Comparison of ENCODE assay signal across 21 cellular contexts in the genomic region with DNA sequence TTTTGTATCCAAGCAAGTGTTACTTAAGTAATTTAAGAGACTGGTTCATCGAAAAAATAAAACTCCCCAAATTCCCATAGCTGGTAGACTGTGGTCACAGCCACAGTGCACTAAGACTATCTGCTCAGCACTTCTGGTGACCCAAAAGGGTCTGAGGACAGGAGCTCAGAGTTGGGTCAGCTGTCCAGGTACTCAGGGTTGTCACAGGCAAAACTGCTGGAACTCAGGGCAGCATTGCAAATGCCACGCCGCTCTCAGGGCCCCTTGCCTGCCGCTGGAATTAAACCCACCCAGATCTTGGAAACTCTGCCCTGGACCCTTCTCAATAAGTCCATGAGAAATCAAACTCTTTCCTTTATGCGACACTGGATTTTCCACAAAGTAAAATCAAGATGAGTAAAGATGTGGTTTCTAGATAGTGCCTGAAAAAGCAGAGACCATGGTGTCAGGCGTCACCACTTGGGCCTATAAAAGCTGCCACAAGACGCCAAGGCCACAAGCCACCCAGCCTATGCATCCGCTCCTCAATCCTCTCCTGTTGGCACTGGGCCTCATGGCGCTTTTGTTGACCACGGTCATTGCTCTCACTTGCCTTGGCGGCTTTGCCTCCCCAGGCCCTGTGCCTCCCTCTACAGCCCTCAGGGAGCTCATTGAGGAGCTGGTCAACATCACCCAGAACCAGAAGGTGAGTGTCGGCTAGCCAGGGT. TPM values are rescaled to one million over a fixed set of nuclear protein-coding genes. Genes with fewer than 3 reads are reported as not detected.
DNase-seq lines count a peak whose midpoint lies in the region; ATAC-seq and TF ChIP-seq lines count a peak whose summit lies in the region.
"Had no signal": no experiment of that assay in that cellular context is flagged by ENCODE, and none has a peak within 500 bp of the region (broad histone marks: within the 10 kb centered on the region; RNA-seq: fewer than 3 reads in every experiment).

A gene (plus strand): TSS at position 498 of the 707 bp plus-strand sequence. CDS start 14 bp downstream, at position 512.

- H3K27ac Mint-ChIP-seq in activated T-cell treated with anti-CD3 and anti-CD28 coated beads, Interleukin-2, amount 50 U/mL, for 24 hours: peak within 1 kb of the TSS; percentile 14
- peak within 1 kb of the TSS; percentile 43 for H3K27ac Mint-ChIP-seq in activated CD4-positive, alpha-beta memory T cell treated with anti-CD3 and anti-CD28 coated beads, Interleukin-2, amount 10 ng/mL, durations not matched to agents 7 days and 5 days
- H3K27ac Mint-ChIP-seq in stimulated activated naive CD8-positive, alpha-beta T cell treated with anti-CD3 and anti-CD28 coated beads, Interleukin-15, amount 100 ng/mL, for 72 hours: peak within 1 kb of the TSS in 1 of 2 donors; percentile 86
- H3K27ac Mint-ChIP-seq: activated naive CD4-positive, alpha-beta T cell treated with anti-CD3 and anti-CD28 coated beads, Interleukin-2, amount 50 U/mL, for 24 hours; brain had no signal

- peaks cover 54% of the 10 kb centered on the region for H3K27me3 Mint-ChIP-seq in activated T-cell treated with anti-CD3 and anti-CD28 coated beads, Interleukin-2, amount 50 U/mL, for 24 hours
- H3K27me3 Mint-ChIP-seq in activated CD4-positive, alpha-beta memory T cell treated with anti-CD3 and anti-CD28 coated beads, Interleukin-2, amount 10 ng/mL, durations not matched to agents 7 days and 5 days: peaks cover 22% of the 10 kb centered on the region
- H3K27me3 Mint-ChIP-seq in stimulated activated naive CD8-positive, alpha-beta T cell treated with anti-CD3 and anti-CD28 coated beads, Interleukin-15, amount 100 ng/mL, for 72 hours: peaks cover 57% of the 10 kb centered on the region

- intact Hi-C loops in Right ventricle myocardium superior (cut with DNase I): no loop called here

- H3K9me3 Mint-ChIP-seq in activated T-cell treated with anti-CD3 and anti-CD28 coated beads, Interleukin-2, amount 50 U/mL, for 24 hours: no peaks in the 10 kb centered on the region
- H3K9me3 Mint-ChIP-seq in activated CD4-positive, alpha-beta memory T cell treated with anti-CD3 and anti-CD28 coated beads, Interleukin-2, amount 10 ng/mL, durations not matched to agents 7 days and 5 days: no peaks in the 10 kb centered on the region
- H3K9me3 Mint-ChIP-seq in stimulated activated naive CD8-positive, alpha-beta T cell treated with anti-CD3 and anti-CD28 coated beads, Interleukin-15, amount 100 ng/mL, for 72 hours: no peaks in the 10 kb centered on the region
- H3K9me3 Mint-ChIP-seq: activated naive CD4-positive, alpha-beta T cell treated with anti-CD3 and anti-CD28 coated beads, Interleukin-2, amount 50 U/mL, for 24 hours; brain had no signal

- no peak for TF ChIP-seq CTCF in coronary artery (IDR thresholded peaks at IDR 0.05)

- DNase-seq in activated T-cell treated with anti-CD3 and anti-CD28 coated beads, Interleukin-2, amount 50 U/mL, for 24 hours: no peak
- no peak for DNase-seq in activated T-cell treated with anti-CD3 and anti-CD28 coated beads, Interleukin-2, amount 50 U/mL, for 1 hour
- DNase-seq in activated CD4-positive, alpha-beta memory T cell treated with anti-CD3 and anti-CD28 coated beads, Interleukin-2, amount 10 ng/mL, durations not matched to agents 7 days and 5 days: no peak
- DNase-seq in coronary artery (ENCODE audit: low spot score) (peak; percentile 49), Right ventricle myocardium superior (no peak), GM19240 (ENCODE audit: insufficient read length, low spot score) (no peak), SHP77 (lab: John Stamatoyannopoulos, UW) (no peak)
- DNase-seq in stimulated activated naive CD8-positive, alpha-beta T cell treated with anti-CD3 and anti-CD28 coated beads, Interleukin-15, amount 100 ng/mL, for 72 hours: no peak
- DNase-seq: C1 segment of cervical spinal cord; dorsolateral prefrontal cortex; GOT3; left colon; NCI-H1694; stimulated activated naive CD4-positive, alpha-beta T cell; upper lobe of right lung had no signal

- H3K4me3 ChIP-seq in coronary artery: no peak within 1 kb of the TSS

- no peak for ATAC-seq in stimulated activated naive CD8-positive, alpha-beta T cell treated with anti-CD3 and anti-CD28 coated beads, Interleukin-15, amount 100 ng/mL, for 72 hours
- ATAC-seq in Right ventricle myocardium superior (ENCODE audit: poor library complexity): no peak
- ATAC-seq: esophagus mucosa, gastroesophageal sphincter, left colon, Panc1, SK-N-SH treated with all-trans-retinoic acid at 6 μM for 48 hours, upper lobe of right lung had no signal

- no peaks in the 10 kb centered on the region for H3K36me3 Mint-ChIP-seq in activated T-cell treated with anti-CD3 and anti-CD28 coated beads, Interleukin-2, amount 50 U/mL, for 24 hours (ENCODE audit: low read depth)
- peaks cover 3% of the 10 kb centered on the region for H3K36me3 Mint-ChIP-seq in activated CD4-positive, alpha-beta memory T cell treated with anti-CD3 and anti-CD28 coated beads, Interleukin-2, amount 10 ng/mL, durations not matched to agents 7 days and 5 days (ENCODE audit: low read depth)
- H3K36me3 Mint-ChIP-seq: activated naive CD4-positive, alpha-beta T cell treated with anti-CD3 and anti-CD28 coated beads, Interleukin-2, amount 50 U/mL, for 24 hours; brain had no signal

- CTCF ChIA-PET in activated CD4-positive, alpha-beta memory T cell treated with anti-CD3 and anti-CD28 coated beads, Interleukin-2, amount 10 ng/mL, durations not matched to agents 7 days and 5 days (lab: Charles Lee): interaction anchor here (1.4 kb wide), 1 partner anchor 15 kb away, joined by 3 read pairs; no protein-coding TSS in a partner anchor

- no peak within 1 kb of the TSS for H3K27ac ChIP-seq in coronary artery
- H3K27ac ChIP-seq: gastroesophageal sphincter, upper lobe of right lung had no signal

- peak within 1 kb of the TSS; percentile 28 for H3K4me3 Mint-ChIP-seq in activated T-cell treated with anti-CD3 and anti-CD28 coated beads, Interleukin-2, amount 50 U/mL, for 24 hours
- peak within 1 kb of the TSS; percentile 45 for H3K4me3 Mint-ChIP-seq in activated CD4-positive, alpha-beta memory T cell treated with anti-CD3 and anti-CD28 coated beads, Interleukin-2, amount 10 ng/mL, durations not matched to agents 7 days and 5 days
- peak within 1 kb of the TSS; percentile 80 to 88 for H3K4me3 Mint-ChIP-seq in stimulated activated naive CD8-positive, alpha-beta T cell treated with anti-CD3 and anti-CD28 coated beads, Interleukin-15, amount 100 ng/mL, for 72 hours
- H3K4me3 Mint-ChIP-seq: brain had no signal

- POLR2A ChIA-PET in activated CD4-positive, alpha-beta memory T cell treated with anti-CD3 and anti-CD28 coated beads, Interleukin-2, amount 10 ng/mL, durations not matched to agents 7 days and 5 days (lab: Charles Lee): interaction anchor here (1.0 to 3.5 kb wide), 6 partner anchors 16 to 101 kb away, joined by 3 to 12 read pairs (median 5); a partner anchor contains a TSS

- peaks cover 46% of the 10 kb centered on the region for H3K4me1 Mint-ChIP-seq in activated T-cell treated with anti-CD3 and anti-CD28 coated beads, Interleukin-2, amount 50 U/mL, for 24 hours (ENCODE audit: low read depth)
- peaks cover 53% of the 10 kb centered on the region for H3K4me1 Mint-ChIP-seq in activated CD4-positive, alpha-beta memory T cell treated with anti-CD3 and anti-CD28 coated beads, Interleukin-2, amount 10 ng/mL, durations not matched to agents 7 days and 5 days
- peaks cover 74% of the 10 kb centered on the region for H3K4me1 Mint-ChIP-seq in stimulated activated naive CD8-positive, alpha-beta T cell treated with anti-CD3 and anti-CD28 coated beads, Interleukin-15, amount 100 ng/mL, for 72 hours

RNA-seq across cellular contexts. Expression of the gene that starts here (rescaled TPM):
- 10 to 100 TPM; 32.9 to 36.6 TPM for total RNA-seq in activated CD4-positive, alpha-beta memory T cell treated with anti-CD3 and anti-CD28 coated beads, Interleukin-2, amount 10 ng/mL, durations not matched to agents 7 days and 5 days
- total RNA-seq in Right ventricle myocardium superior: not detected
- total RNA-seq: esophagus mucosa, gastroesophageal sphincter, left colon, upper lobe of right lung had no signal

Comparison
In these comparisons a context has a peak if more than half of its experiments do, and no peak if none do; other contexts are left out.
1. RNA of the gene that starts here (total RNA-seq): 32.9 to 36.6 TPM in activated CD4-positive, alpha-beta memory T cell treated with anti-CD3 and anti-CD28 coated beads, Interleukin-2, amount 10 ng/mL, durations not matched to agents 7 days and 5 days; not detected in Right ventricle myocardium superior (single experiment); every median in the first group is over 10 times any median in the second.
2. H3K4me3 Mint-ChIP-seq: peak in every context shown above with its lines; median percentile 84 in stimulated activated naive CD8-positive, alpha-beta T cell treated with anti-CD3 and anti-CD28 coated beads, Interleukin-15, amount 100 ng/mL, for 72 hours; 45 in activated CD4-positive, alpha-beta memory T cell treated with anti-CD3 and anti-CD28 coated beads, Interleukin-2, amount 10 ng/mL, durations not matched to agents 7 days and 5 days; 28 in activated T-cell treated with anti-CD3 and anti-CD28 coated beads, Interleukin-2, amount 50 U/mL, for 24 hours.